In genomic region chr6:32109114-32109764, GRCh38 we compare ENCODE assay signal across 7 cellular contexts. TPM values are rescaled to one million over a fixed set of nuclear protein-coding genes. Genes with fewer than 3 reads are reported as not detected.
DNase-seq lines count a peak whose midpoint lies in the region; TF ChIP-seq lines count a peak whose summit lies in the region.

Gene TNXB (minus strand): TSS chr6:32109338. CDS start chr6:32098198, 11,140 bp downstream.

- peak; percentile 18 for DNase-seq in NCI-H1105 (lab: John Stamatoyannopoulos, UW)
- DNase-seq in lower leg skin (ENCODE audit: low spot score in 2 of 2), result peak; percentile 52 to 91
- DNase-seq in NCI-H128 (lab: John Stamatoyannopoulos, UW; ENCODE audit: unreplicated experiment), result no peak
- DNase-seq in Karpas-422, result no peak
- no peak for DNase-seq in NCI-H2107 (lab: John Stamatoyannopoulos, UW)

- no peaks in the 10 kb centered on the region for H3K4me1 ChIP-seq in Karpas-422 (ENCODE audit: low read length)

- no peak for TF ChIP-seq POLR2A in lower leg skin (IDR thresholded peaks at IDR 0.05)

- peak within 1 kb of the TSS; percentile 33 for H3K4me3 ChIP-seq in lower leg skin (ENCODE audit: low read depth, poor library complexity, severe bottlenecking)
- no peak within 1 kb of the TSS for H3K4me3 ChIP-seq in Karpas-422 (ENCODE audit: low read length)

- H3K9me3 ChIP-seq in Karpas-422 (ENCODE audit: low read length), result no peaks in the 10 kb centered on the region

- H3K27ac Mint-ChIP-seq in brain, result peak within 1 kb of the TSS in 3 of 5 experiments; percentile 16 to 76 (median 63)

- no peak within 1 kb of the TSS for H2AFZ ChIP-seq in Karpas-422 (ENCODE audit: low read length)

- peaks cover 26% of the 10 kb centered on the region for H3K4me1 Mint-ChIP-seq in brain

- peak within 1 kb of the TSS in 2 of 5 experiments; percentile 10 to 30 for H3K4me3 Mint-ChIP-seq in brain

- TF ChIP-seq CTCF in brain (conservative IDR thresholded peaks at IDR 0.05), result no peak
- TF ChIP-seq CTCF in lower leg skin (IDR thresholded peaks at IDR 0.05), result no peak
- no peak for TF ChIP-seq CTCF in subcutaneous adipose tissue (IDR thresholded peaks at IDR 0.05; ENCODE audit: low read depth)

- no peaks in the 10 kb centered on the region for H3K27me3 ChIP-seq in Karpas-422 (ENCODE audit: low read length)

- H3K27ac ChIP-seq in Karpas-422 (ENCODE audit: low read length), result no peak within 1 kb of the TSS

- H4K20me1 ChIP-seq in Karpas-422 (ENCODE audit: insufficient read depth, low read depth, low read length), result no peaks in the 10 kb centered on the region

- intact Hi-C loops in lower leg skin (cut with DNase I; ENCODE audit: low total_unique reads), result no loop called here

- no peaks in the 10 kb centered on the region for H3K79me2 ChIP-seq in Karpas-422 (ENCODE audit: low read length)

- no peak within 1 kb of the TSS for H3K9ac ChIP-seq in Karpas-422 (ENCODE audit: low read length)

- H3K36me3 Mint-ChIP-seq in brain, result peaks cover 7% of the 10 kb centered on the region

- H3K27me3 Mint-ChIP-seq in brain, result peaks cover 7% of the 10 kb centered on the region

- H3K36me3 ChIP-seq in Karpas-422 (ENCODE audit: insufficient read depth, low read length), result no peaks in the 10 kb centered on the region

- no peak within 1 kb of the TSS for H3K4me2 ChIP-seq in Karpas-422 (ENCODE audit: low read depth, low read length, poor library complexity, severe bottlenecking)

- H3K9me2 ChIP-seq in Karpas-422 (replicated peaks; ENCODE audit: insufficient read depth, low read length), result no peaks in the 10 kb centered on the region

- 7 to 8% methylated on average over 12 of the region's 12 CpGs for WGBS in lower leg skin, 2 donors

- H3K9me3 Mint-ChIP-seq in brain, result no peaks in the 10 kb centered on the region

RNA-seq across cellular contexts. Expression of gene TNXB, which starts in this region (rescaled TPM):
- 6.8 TPM for polyA plus RNA-seq in brain (ENCODE audit: insufficient read depth, low read depth, low replicate concordance)
- 100 to 1,000 TPM in 1 of 4 donors, 10 to 100 TPM in 3; 24.9 to 155 (median 46.3) TPM for total RNA-seq in lower leg skin
- 100 to 1,000 TPM in 3 of 4 donors, 10 to 100 TPM in 1; 93.9 to 261 (median 142) TPM for total RNA-seq in subcutaneous adipose tissue
- total RNA-seq in Karpas-422 (2014; rRNA removed; shearing (Covaris generic); ENCODE audit: low replicate concordance), result 0.22 and 2.1 TPM in 2 replicates

Comparison
In these comparisons a context has a peak if more than half of its experiments do, and no peak if none do; other contexts are left out.
1. DNase-seq: peak in NCI-H1105 (single experiment) and lower leg skin (2 of 2); none in NCI-H128 (single experiment), Karpas-422 (single experiment) and NCI-H2107 (single experiment).